18 cellular contexts compared by ENCODE assay signal in genomic region chr7:121437470-121437869, GRCh38. TPM values are rescaled to one million over a fixed set of nuclear protein-coding genes. Genes with fewer than 3 reads are reported as not detected.
A peak's percentile ranks its signal among the peaks of the same experiment; 100 is the strongest.
DNase-seq lines count a peak whose midpoint lies in the region; ATAC-seq, FAIRE-seq and TF ChIP-seq lines count a peak whose summit lies in the region.
"Had no signal": no experiment of that assay in that cellular context is flagged by ENCODE, and none has a peak within 500 bp of the region (broad histone marks: within the 10 kb centered on the region; RNA-seq: fewer than 3 reads in every experiment).

No MANE protein-coding gene starts in this region.

- DNase-seq in left ventricle myocardium inferior (no peak), right cardiac atrium (no peak), mesothelial cell of epicardium (ENCODE audit: low spot score in 2 of 2, unreplicated experiment in 2 of 2) (no peak), RPMI8226 (no peak), NCI-H446 (lab: John Stamatoyannopoulos, UW) (no peak), cerebellar cortex (ENCODE audit: low spot score) (no peak), GM12891 (ENCODE audit: insufficient read length, low spot score) (no peak)
- DNase-seq: activated gamma-delta T cell, GOT3, MG63, NCI-H1694, NCI-H510A, transverse colon had no signal

- H3K4me3 Mint-ChIP-seq in activated T-helper 17 cell treated with anti-CD3 and anti-CD28 coated beads, Interleukin-2, amount 50 U/mL, for 72 hours = peak overlapping the region; percentile 76
- H3K4me3 Mint-ChIP-seq in mesothelial cell of epicardium = no peak overlapping the region

- FAIRE-seq in GM12891 (lab: Jason Lieb, UNC) = no peak
- FAIRE-seq: HepG2 had no signal

- H3K4me1 Mint-ChIP-seq in activated T-helper 17 cell treated with anti-CD3 and anti-CD28 coated beads, Interleukin-2, amount 50 U/mL, for 72 hours = peaks cover 18% of the 10 kb centered on the region
- H3K4me1 Mint-ChIP-seq in mesothelial cell of epicardium = peaks cover 23% of the 10 kb centered on the region

- no peak overlapping the region for H3K27ac Mint-ChIP-seq in activated T-helper 17 cell treated with anti-CD3 and anti-CD28 coated beads, Interleukin-2, amount 50 U/mL, for 72 hours
- H3K27ac Mint-ChIP-seq in mesothelial cell of epicardium = peak overlapping the region; percentile 99

- ATAC-seq in right cardiac atrium = no peak
- ATAC-seq in activated T-helper 17 cell treated with anti-CD3 and anti-CD28 coated beads, Interleukin-2, amount 50 U/mL, for 72 hours (replicated peaks) = no peak

- H3K9me3 Mint-ChIP-seq in activated T-helper 17 cell treated with anti-CD3 and anti-CD28 coated beads, Interleukin-2, amount 50 U/mL, for 72 hours = no peaks in the 10 kb centered on the region
- peaks cover 20% of the 10 kb centered on the region for H3K9me3 Mint-ChIP-seq in mesothelial cell of epicardium

- H3K9me3 ChIP-seq in left ventricle myocardium inferior (replicated peaks) (peaks cover 11% of the 10 kb centered on the region), right cardiac atrium (ENCODE audit: control insufficient read depth, low read length) (no peaks in the 10 kb centered on the region)
- H3K9me3 ChIP-seq: MG63, transverse colon had no signal

- no peaks in the 10 kb centered on the region for H3K27me3 ChIP-seq in left ventricle myocardium inferior (ENCODE audit: low read depth)
- H3K27me3 ChIP-seq in right cardiac atrium (ENCODE audit: control insufficient read depth, insufficient read depth) = no peaks in the 10 kb centered on the region
- H3K27me3 ChIP-seq: ascending aorta, MG63, transverse colon had no signal

- TF ChIP-seq CTCF in left ventricle myocardium inferior (IDR thresholded peaks at IDR 0.05; ENCODE audit: borderline replicate concordance) (no peak), mesothelial cell of epicardium (IDR thresholded peaks at IDR 0.05; ENCODE audit: unreplicated experiment) (no peak)

- peak overlapping the region; percentile 74 for H3K27ac ChIP-seq in left ventricle myocardium inferior (replicated peaks)
- no peak overlapping the region for H3K27ac ChIP-seq in right cardiac atrium (ENCODE audit: low read length)
- H3K27ac ChIP-seq: ascending aorta had no signal

- intact Hi-C loops in left ventricle myocardium inferior (cut with micrococcal nuclease) = no loop called here
- intact Hi-C loops in right cardiac atrium (cut with DNase I) = no loop called here

- no peaks in the 10 kb centered on the region for H3K27me3 Mint-ChIP-seq in activated T-helper 17 cell treated with anti-CD3 and anti-CD28 coated beads, Interleukin-2, amount 50 U/mL, for 72 hours
- no peaks in the 10 kb centered on the region for H3K27me3 Mint-ChIP-seq in mesothelial cell of epicardium (ENCODE audit: low read depth)
- H3K27me3 Mint-ChIP-seq: CD8-positive, alpha-beta memory T cell; stimulated activated naive CD8-positive, alpha-beta T cell treated with anti-CD3 and anti-CD28 coated beads, Interleukin-15, Interleukin-2, amounts not matched to agents 100 ng/mL and 50 ng/mL, for 24 hours had no signal

- H3K4me1 ChIP-seq in left ventricle myocardium inferior (peaks cover 15% of the 10 kb centered on the region), right cardiac atrium (ENCODE audit: control insufficient read depth, insufficient read depth, low read length) (no peaks in the 10 kb centered on the region)

- no peak overlapping the region for H3K4me3 ChIP-seq in left ventricle myocardium inferior
- no peak overlapping the region for H3K4me3 ChIP-seq in right cardiac atrium (ENCODE audit: low read length)
- H3K4me3 ChIP-seq: MG63 had no signal

- no peaks in the 10 kb centered on the region for H3K36me3 Mint-ChIP-seq in activated T-helper 17 cell treated with anti-CD3 and anti-CD28 coated beads, Interleukin-2, amount 50 U/mL, for 72 hours (ENCODE audit: low read depth)
- peaks cover 18% of the 10 kb centered on the region for H3K36me3 Mint-ChIP-seq in mesothelial cell of epicardium

- 89% methylated on average over 6 of the region's 6 CpGs for WGBS in right cardiac atrium

- TF ChIP-seq POLR2A in GM12891 (IDR thresholded peaks at IDR 0.05; ENCODE audit: low read depth, low read length) = no peak

- H3K36me3 ChIP-seq in left ventricle myocardium inferior = no peaks in the 10 kb centered on the region
- H3K36me3 ChIP-seq: ascending aorta, MG63, transverse colon had no signal

TF ChIP-seq in GM12891, 5 proteins besides CTCF, POLR2A, EP300 and RAD21:
- TF ChIP-seq POLR2AphosphoS5 (IDR thresholded peaks at IDR 0.05; ENCODE audit: low read depth, low read length) = no peak
- no peak for TF ChIP-seq PAX5 (IDR thresholded peaks at IDR 0.05; ENCODE audit: insufficient read depth, low read length, severe bottlenecking)
- TF ChIP-seq POU2F2 (IDR thresholded peaks at IDR 0.05; ENCODE audit: low read depth, low read length) = no peak
- TF ChIP-seq SPI1 (IDR thresholded peaks at IDR 0.05; ENCODE audit: low read depth, low read length) = no peak
- no peak for TF ChIP-seq TAF1 (IDR thresholded peaks at IDR 0.05; ENCODE audit: low read depth, low read length)

RNA-seq across cellular contexts. Expression of gene FAM3C, which starts 41.4 kb away (rescaled TPM):
- total RNA-seq in left ventricle myocardium inferior (46.2 TPM), right cardiac atrium (10 to 100 TPM; 60.4 to 69.6 (median 60.8) TPM), mesothelial cell of epicardium (76.4 to 82.7 TPM (median 78.2 TPM) in 3 replicates)
- 45.5 TPM for polyA plus RNA-seq in right cardiac atrium
- 10 to 100 TPM; 18.5 to 22.8 TPM for total RNA-seq in activated T-helper 17 cell treated with anti-CD3 and anti-CD28 coated beads, Interleukin-2, amount 50 U/mL, for 72 hours
- 16.0 TPM for polyA plus RNA-seq in GM12891 (2012; ENCODE audit: low read depth, missing spikeins)
